ENCODE assay signal across 2 cellular contexts in the genomic region with DNA sequence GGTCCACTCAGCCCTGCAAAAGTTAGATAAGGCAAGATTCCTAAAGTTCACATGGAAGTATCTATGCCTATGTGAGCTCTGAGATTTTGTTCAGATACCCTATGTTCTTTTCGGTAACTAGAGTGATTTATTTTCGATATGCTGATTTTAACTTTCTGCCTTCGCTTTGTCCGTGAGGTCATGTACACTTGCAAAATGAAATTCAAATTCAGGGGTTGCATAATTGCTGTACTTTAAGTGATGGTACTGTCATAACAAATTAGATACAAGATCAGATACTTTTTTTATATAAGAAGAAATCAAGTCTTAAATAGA.
TF ChIP-seq lines count a peak whose summit lies in the region.

No MANE protein-coding gene starts in this region.

TF ChIP-seq in SK-N-SH, 30 proteins besides CTCF, POLR2A, EP300 and RAD21 (continued from another document):
- TF ChIP-seq, protein P1, sequence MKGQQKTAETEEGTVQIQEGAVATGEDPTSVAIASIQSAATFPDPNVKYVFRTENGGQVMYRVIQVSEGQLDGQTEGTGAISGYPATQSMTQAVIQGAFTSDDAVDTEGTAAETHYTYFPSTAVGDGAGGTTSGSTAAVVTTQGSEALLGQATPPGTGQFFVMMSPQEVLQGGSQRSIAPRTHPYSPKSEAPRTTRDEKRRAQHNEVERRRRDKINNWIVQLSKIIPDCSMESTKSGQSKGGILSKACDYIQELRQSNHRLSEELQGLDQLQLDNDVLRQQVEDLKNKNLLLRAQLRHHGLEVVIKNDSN (IDR thresholded peaks at IDR 0.05; ENCODE audit: borderline replicate concordance, low read depth), result no peak
- TF ChIP-seq GATA2 (CRISPR knock-in tag; IDR thresholded peaks at IDR 0.05) (no peak), EZH2phosphoT487 (IDR thresholded peaks at IDR 0.05; ENCODE audit: borderline replicate concordance, low read depth) (no peak)
- TF ChIP-seq, protein P2, sequence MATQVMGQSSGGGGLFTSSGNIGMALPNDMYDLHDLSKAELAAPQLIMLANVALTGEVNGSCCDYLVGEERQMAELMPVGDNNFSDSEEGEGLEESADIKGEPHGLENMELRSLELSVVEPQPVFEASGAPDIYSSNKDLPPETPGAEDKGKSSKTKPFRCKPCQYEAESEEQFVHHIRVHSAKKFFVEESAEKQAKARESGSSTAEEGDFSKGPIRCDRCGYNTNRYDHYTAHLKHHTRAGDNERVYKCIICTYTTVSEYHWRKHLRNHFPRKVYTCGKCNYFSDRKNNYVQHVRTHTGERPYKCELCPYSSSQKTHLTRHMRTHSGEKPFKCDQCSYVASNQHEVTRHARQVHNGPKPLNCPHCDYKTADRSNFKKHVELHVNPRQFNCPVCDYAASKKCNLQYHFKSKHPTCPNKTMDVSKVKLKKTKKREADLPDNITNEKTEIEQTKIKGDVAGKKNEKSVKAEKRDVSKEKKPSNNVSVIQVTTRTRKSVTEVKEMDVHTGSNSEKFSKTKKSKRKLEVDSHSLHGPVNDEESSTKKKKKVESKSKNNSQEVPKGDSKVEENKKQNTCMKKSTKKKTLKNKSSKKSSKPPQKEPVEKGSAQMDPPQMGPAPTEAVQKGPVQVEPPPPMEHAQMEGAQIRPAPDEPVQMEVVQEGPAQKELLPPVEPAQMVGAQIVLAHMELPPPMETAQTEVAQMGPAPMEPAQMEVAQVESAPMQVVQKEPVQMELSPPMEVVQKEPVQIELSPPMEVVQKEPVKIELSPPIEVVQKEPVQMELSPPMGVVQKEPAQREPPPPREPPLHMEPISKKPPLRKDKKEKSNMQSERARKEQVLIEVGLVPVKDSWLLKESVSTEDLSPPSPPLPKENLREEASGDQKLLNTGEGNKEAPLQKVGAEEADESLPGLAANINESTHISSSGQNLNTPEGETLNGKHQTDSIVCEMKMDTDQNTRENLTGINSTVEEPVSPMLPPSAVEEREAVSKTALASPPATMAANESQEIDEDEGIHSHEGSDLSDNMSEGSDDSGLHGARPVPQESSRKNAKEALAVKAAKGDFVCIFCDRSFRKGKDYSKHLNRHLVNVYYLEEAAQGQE (IDR thresholded peaks at IDR 0.05; ENCODE audit: low read depth, low read length), result no peak

TF ChIP-seq in SK-N-SH treated with all-trans-retinoic acid at 6 μM for 48 hours, 23 proteins besides CTCF, POLR2A, EP300 and RAD21 (continued from another document):
- TF ChIP-seq, protein P3, sequence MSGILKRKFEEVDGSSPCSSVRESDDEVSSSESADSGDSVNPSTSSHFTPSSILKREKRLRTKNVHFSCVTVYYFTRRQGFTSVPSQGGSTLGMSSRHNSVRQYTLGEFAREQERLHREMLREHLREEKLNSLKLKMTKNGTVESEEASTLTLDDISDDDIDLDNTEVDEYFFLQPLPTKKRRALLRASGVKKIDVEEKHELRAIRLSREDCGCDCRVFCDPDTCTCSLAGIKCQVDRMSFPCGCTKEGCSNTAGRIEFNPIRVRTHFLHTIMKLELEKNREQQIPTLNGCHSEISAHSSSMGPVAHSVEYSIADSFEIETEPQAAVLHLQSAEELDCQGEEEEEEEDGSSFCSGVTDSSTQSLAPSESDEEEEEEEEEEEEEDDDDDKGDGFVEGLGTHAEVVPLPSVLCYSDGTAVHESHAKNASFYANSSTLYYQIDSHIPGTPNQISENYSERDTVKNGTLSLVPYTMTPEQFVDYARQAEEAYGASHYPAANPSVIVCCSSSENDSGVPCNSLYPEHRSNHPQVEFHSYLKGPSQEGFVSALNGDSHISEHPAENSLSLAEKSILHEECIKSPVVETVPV (CRISPR knock-in tag; IDR thresholded peaks at IDR 0.05), result no peak
- TF ChIP-seq OSR1 (CRISPR knock-in tag; IDR thresholded peaks at IDR 0.05), result no peak
- TF ChIP-seq, protein P4, sequence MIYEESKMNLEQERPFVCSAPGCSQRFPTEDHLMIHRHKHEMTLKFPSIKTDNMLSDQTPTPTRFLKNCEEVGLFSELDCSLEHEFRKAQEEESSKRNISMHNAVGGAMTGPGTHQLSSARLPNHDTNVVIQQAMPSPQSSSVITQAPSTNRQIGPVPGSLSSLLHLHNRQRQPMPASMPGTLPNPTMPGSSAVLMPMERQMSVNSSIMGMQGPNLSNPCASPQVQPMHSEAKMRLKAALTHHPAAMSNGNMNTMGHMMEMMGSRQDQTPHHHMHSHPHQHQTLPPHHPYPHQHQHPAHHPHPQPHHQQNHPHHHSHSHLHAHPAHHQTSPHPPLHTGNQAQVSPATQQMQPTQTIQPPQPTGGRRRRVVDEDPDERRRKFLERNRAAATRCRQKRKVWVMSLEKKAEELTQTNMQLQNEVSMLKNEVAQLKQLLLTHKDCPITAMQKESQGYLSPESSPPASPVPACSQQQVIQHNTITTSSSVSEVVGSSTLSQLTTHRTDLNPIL (CRISPR knock-in tag; IDR thresholded peaks at IDR 0.05; ENCODE audit: low read depth), result no peak
- TF ChIP-seq SNAI2 (CRISPR knock-in tag; IDR thresholded peaks at IDR 0.05), result no peak
- TF ChIP-seq RARB (CRISPR knock-in tag; IDR thresholded peaks at IDR 0.05), result no peak
- no peak for TF ChIP-seq GLIS3 (CRISPR knock-in tag; IDR thresholded peaks at IDR 0.05)
- no peak for TF ChIP-seq ARNTL (CRISPR knock-in tag; IDR thresholded peaks at IDR 0.05; ENCODE audit: borderline replicate concordance, low read depth)
- TF ChIP-seq TOX (CRISPR knock-in tag; IDR thresholded peaks at IDR 0.05; ENCODE audit: borderline replicate concordance), result no peak
- no peak for TF ChIP-seq ZNF8 (CRISPR knock-in tag; IDR thresholded peaks at IDR 0.05)
- no peak for TF ChIP-seq ZFP30 (CRISPR knock-in tag; IDR thresholded peaks at IDR 0.05)
- no peak for TF ChIP-seq BACH2 (CRISPR knock-in tag; IDR thresholded peaks at IDR 0.05; ENCODE audit: borderline replicate concordance)
